In genomic region chr2:200147371-200147770, GRCh38 we compare ENCODE assay signal across 30 cellular contexts.
"Had no signal": no experiment of that assay in that cellular context is flagged by ENCODE, and none has a peak within 500 bp of the region (broad histone marks: within the 10 kb centered on the region; RNA-seq: fewer than 3 reads in every experiment).

No MANE protein-coding gene starts in this region.

- H3K4me1 ChIP-seq: pancreas, psoas muscle, right lobe of liver, sigmoid colon, spleen, suprapubic skin, testis, tibial artery, transverse colon, upper lobe of right lung, uterus had no signal

- FAIRE-seq: pancreas, small intestine had no signal

- H3K4me1 Mint-ChIP-seq: naive thymus-derived CD4-positive, alpha-beta T cell; natural killer cell; nephron progenitor cell; stimulated activated memory B cell treated with anti-CD40 and anti-IgM and Interleukin-4, amounts not matched to agents 10 μg/mL and 1 μg/mL and 100 μg/mL, for 72 hours; stimulated activated naive CD8-positive, alpha-beta T cell treated with anti-CD3 and anti-CD28 coated beads, Interleukin-15, amount 100 ng/mL, for 72 hours had no signal

- DNase-seq: naive thymus-derived CD4-positive, alpha-beta T cell; natural killer cell; nephron progenitor cell; nucleus accumbens; pancreas; psoas muscle; right cardiac atrium; right lobe of liver; sigmoid colon; small intestine; spleen; stimulated activated CD4-positive, alpha-beta T cell treated with anti-CD3 and anti-CD28 coated beads, Interleukin-12 subunit alpha, Interleukin-12 subunit beta, amount 100 ng/mL, for 4 hours; stimulated activated CD4-positive, alpha-beta T cell treated with anti-CD3 and anti-CD28 coated beads, Interleukin-1b, Interleukin-23, amount 100 ng/mL, for 48 hours; stimulated activated CD4-positive, alpha-beta T cell treated with anti-CD3 and anti-CD28 coated beads, Interleukin-4, amount 100 ng/mL, for 1 hour; stimulated activated CD4-positive, alpha-beta T cell treated with anti-CD3 and anti-CD28 coated beads, Interleukin-4, amount 100 ng/mL, for 4 hours; stimulated activated CD8-positive, alpha-beta memory T cell treated with anti-CD3 and anti-CD28 coated beads, Interleukin-4, amount 100 ng/mL, for 48 hours; stimulated activated naive CD4-positive, alpha-beta T cell; stimulated activated naive CD8-positive, alpha-beta T cell treated with anti-CD3 and anti-CD28 coated beads, Interleukin-15, amount 100 ng/mL, for 72 hours; stimulated activated naive CD8-positive, alpha-beta T cell treated with anti-CD3 and anti-CD28 coated beads, Interleukin-15, Interleukin-2, amounts not matched to agents 100 U/mL and 50 U/mL, for 24 hours; substantia nigra; testis; tibial artery; transverse colon; upper lobe of right lung; uterus had no signal

- H3K4me3 ChIP-seq: pancreas, psoas muscle, right lobe of liver, sigmoid colon, spleen, suprapubic skin, testis, tibial artery, transverse colon, upper lobe of right lung, uterus had no signal

- H3K27me3 ChIP-seq: neutrophil, pancreas, right lobe of liver, sigmoid colon, spleen, suprapubic skin, testis, tibial artery, transverse colon, upper lobe of right lung, uterus had no signal

- ATAC-seq: naive thymus-derived CD4-positive, alpha-beta T cell; natural killer cell; pancreas; psoas muscle; right cardiac atrium; right lobe of liver; stimulated activated memory B cell treated with anti-CD40 and anti-IgM and Interleukin-4, amounts not matched to agents 10 μg/mL and 1 μg/mL and 100 μg/mL, for 72 hours; stimulated activated naive CD8-positive, alpha-beta T cell treated with anti-CD3 and anti-CD28 coated beads, Interleukin-15, amount 100 ng/mL, for 72 hours; stimulated activated naive CD8-positive, alpha-beta T cell treated with anti-CD3 and anti-CD28 coated beads, Interleukin-15, Interleukin-2, amounts not matched to agents 100 U/mL and 50 U/mL, for 24 hours; upper lobe of right lung had no signal

- H3K27ac ChIP-seq: neutrophil, pancreas, psoas muscle, right lobe of liver, sigmoid colon, spleen, suprapubic skin, testis, tibial artery, transverse colon, upper lobe of right lung, uterus had no signal

- H3K4me3 Mint-ChIP-seq: naive thymus-derived CD4-positive, alpha-beta T cell; natural killer cell; nephron progenitor cell; neural crest cell; stimulated activated memory B cell treated with anti-CD40 and anti-IgM and Interleukin-4, amounts not matched to agents 10 μg/mL and 1 μg/mL and 100 μg/mL, for 72 hours; stimulated activated naive CD8-positive, alpha-beta T cell treated with anti-CD3 and anti-CD28 coated beads, Interleukin-15, amount 100 ng/mL, for 72 hours; type B pancreatic cell had no signal

- H3K27ac Mint-ChIP-seq: naive thymus-derived CD4-positive, alpha-beta T cell; natural killer cell; nephron progenitor cell; stimulated activated memory B cell treated with anti-CD40 and anti-IgM and Interleukin-4, amounts not matched to agents 10 μg/mL and 1 μg/mL and 100 μg/mL, for 72 hours; stimulated activated naive CD8-positive, alpha-beta T cell treated with anti-CD3 and anti-CD28 coated beads, Interleukin-15, amount 100 ng/mL, for 72 hours; type B pancreatic cell had no signal

- H3K36me3 Mint-ChIP-seq: natural killer cell; stimulated activated memory B cell treated with anti-CD40 and anti-IgM and Interleukin-4, amounts not matched to agents 10 μg/mL and 1 μg/mL and 100 μg/mL, for 72 hours had no signal

- H3K27me3 Mint-ChIP-seq: type B pancreatic cell had no signal

- H3K36me3 ChIP-seq: neutrophil, pancreas, right lobe of liver, sigmoid colon, spleen, suprapubic skin, tibial artery, transverse colon, upper lobe of right lung, uterus had no signal

- H3K9me3 ChIP-seq: neutrophil, pancreas, psoas muscle, sigmoid colon, testis, upper lobe of right lung had no signal
